Comparison of ENCODE assay signal across 10 cellular contexts in genomic region chr2:134301099-134301970, GRCh38. TPM values are rescaled to one million over a fixed set of nuclear protein-coding genes. Genes with fewer than 3 reads are reported as not detected.
A peak's percentile ranks its signal among the peaks of the same experiment; 100 is the strongest.
DNase-seq lines count a peak whose midpoint lies in the region; ATAC-seq, FAIRE-seq and TF ChIP-seq lines count a peak whose summit lies in the region.
"Had no signal": no experiment of that assay in that cellular context is flagged by ENCODE, and none has a peak within 500 bp of the region (broad histone marks: within the 10 kb centered on the region; RNA-seq: fewer than 3 reads in every experiment).

No MANE protein-coding gene starts in this region.

- intact Hi-C loops in spleen (cut with DNase I; ENCODE audit: low total_unique reads): no loop called here

- peaks cover 0 to 14% (median 0%) of the 10 kb centered on the region in 11 experiments; a peak in 4 of 22 replicates for H3K9me3 ChIP-seq in BLaER1 treated with 17β-estradiol and CSF1 and Interleukin-3, amounts not matched to agents 10 nM and 100 nM (replicated peaks in 1 of 11)
- no peaks in the 10 kb centered on the region for H3K9me3 ChIP-seq in muscle layer of duodenum (ENCODE audit: control insufficient read depth in 1 of 2, low read length in 2 of 2)
- H3K9me3 ChIP-seq in spleen: no peaks in the 10 kb centered on the region
- H3K9me3 ChIP-seq: SJCRH30 had no signal

- no peak for TF ChIP-seq CTCF in D721Med (IDR thresholded peaks at IDR 0.05; ENCODE audit: insufficient read depth, missing control alignments)
- no peak for TF ChIP-seq CTCF in spleen (IDR thresholded peaks at IDR 0.05 in 8 of 11, conservative IDR thresholded peaks at IDR 0.05 in 3 of 11)

- H3K9ac ChIP-seq in BLaER1 treated with 17β-estradiol and CSF1 and Interleukin-3, amounts not matched to agents 10 nM and 100 nM: no peak overlapping the region

- H3K4me1 ChIP-seq in BLaER1 treated with 17β-estradiol and CSF1 and Interleukin-3, amounts not matched to agents 10 nM and 100 nM: peaks cover 16 to 85% (median 38%) of the 10 kb centered on the region in 10 experiments
- H3K4me1 ChIP-seq in muscle layer of duodenum (ENCODE audit: control insufficient read depth in 1 of 2, insufficient read depth in 2 of 2, low read length in 2 of 2) (peaks cover 0 to 6% of the 10 kb centered on the region in 2 donors), spleen (peaks cover 5 to 81% (median 40%) of the 10 kb centered on the region in 6 donors)
- H3K4me1 ChIP-seq: SJCRH30 had no signal

- no peaks in the 10 kb centered on the region for H3K27me3 ChIP-seq in BLaER1 treated with 17β-estradiol and CSF1 and Interleukin-3, amounts not matched to agents 10 nM and 100 nM
- H3K27me3 ChIP-seq in muscle layer of duodenum (ENCODE audit: low read depth, low read length) (no peaks in the 10 kb centered on the region), spleen (replicated peaks in 1 of 7) (no peaks in the 10 kb centered on the region)
- H3K27me3 ChIP-seq: SJCRH30 had no signal

- WGBS in spleen, 5 donors: 72 to 81% (median 76%) methylated on average over 8 of the region's 8 CpGs

- peaks cover 0 to 86% (median 48%) of the 10 kb centered on the region in 11 experiments; a peak in 19 of 22 replicates for H3K36me3 ChIP-seq in BLaER1 treated with 17β-estradiol and CSF1 and Interleukin-3, amounts not matched to agents 10 nM and 100 nM
- H3K36me3 ChIP-seq in muscle layer of duodenum (ENCODE audit: control insufficient read depth in 1 of 2, insufficient read depth in 2 of 2, low read length in 2 of 2): no peaks in the 10 kb centered on the region
- H3K36me3 ChIP-seq in spleen: peaks cover 0 to 6% (median 0%) of the 10 kb centered on the region in 6 donors

- H3K4me2 ChIP-seq in BLaER1 treated with 17β-estradiol and CSF1 and Interleukin-3, amounts not matched to agents 10 nM and 100 nM: peak overlapping the region in 6 of 11 experiments; percentile 1 to 35 (median 20); a peak in 7 of 22 replicates

- H3K4me3 ChIP-seq in BLaER1 treated with 17β-estradiol and CSF1 and Interleukin-3, amounts not matched to agents 10 nM and 100 nM: no peak overlapping the region
- H3K4me3 ChIP-seq in muscle layer of duodenum (ENCODE audit: low read depth in 1 of 2, low read length in 2 of 2): no peak overlapping the region
- no peak overlapping the region for H3K4me3 ChIP-seq in spleen
- H3K4me3 ChIP-seq: SJCRH30 had no signal

- DNase-seq in HT1080 (ENCODE audit: low read depth) (peak; percentile 42), cerebellar cortex (ENCODE audit: low spot score) (peak; percentile 60), GF-D8 (lab: John Stamatoyannopoulos, UW) (no peak), D721Med (ENCODE audit: insufficient read length, low spot score) (no peak), spleen (no peak)
- DNase-seq: NCI-H1048, SJCRH30 had no signal

- ATAC-seq in GM19452 (IDR thresholded peaks at IDR 0.05; ENCODE audit: unreplicated experiment): no peak

- FAIRE-seq in D721Med (lab: Jason Lieb, UNC): no peak

- no peak for TF ChIP-seq POLR2A in spleen (IDR thresholded peaks at IDR 0.05)

- H4K20me1 ChIP-seq in BLaER1 treated with 17β-estradiol and CSF1 and Interleukin-3, amounts not matched to agents 10 nM and 100 nM: peaks cover 0 to 92% (median 0%) of the 10 kb centered on the region in 11 experiments; a peak in 3 of 22 replicates

- no peak overlapping the region for H3K27ac ChIP-seq in BLaER1 treated with 17β-estradiol and CSF1 and Interleukin-3, amounts not matched to agents 10 nM and 100 nM
- peak overlapping the region; percentile 24 for H3K27ac ChIP-seq in muscle layer of duodenum (ENCODE audit: low read length)
- peak overlapping the region in 1 of 8 donors; percentile 73 for H3K27ac ChIP-seq in spleen
- H3K27ac ChIP-seq: SJCRH30 had no signal

RNA-seq across cellular contexts. Expression of gene MGAT5, which starts 47.5 kb away (rescaled TPM):
- 31.5 and 37.5 TPM in 2 replicates for total RNA-seq in HT1080 (2014; rRNA removed; shearing (Covaris generic))
- polyA plus RNA-seq in HT1080 (2015; cell fraction: cytosol; rRNA removed): 31.5 and 43.5 TPM in 2 replicates
- polyA plus RNA-seq in HT1080 (2015; cell fraction: nucleus; rRNA removed): 43.2 and 43.4 TPM in 2 replicates
- 100 to 1,000 TPM in 4 of 7 donors, 10 to 100 TPM in 3; 81.0 to 110 (median 101) TPM for total RNA-seq in spleen
- polyA plus RNA-seq in spleen: 10 to 100 TPM; 11.2 to 17.5 (median 14.4) TPM

Comparison
In these comparisons a context has a peak if more than half of its experiments do, and no peak if none do; other contexts are left out.
1. DNase-seq: peak in HT1080 (single experiment) and cerebellar cortex (single experiment); none in GF-D8 (single experiment), D721Med (single experiment) and spleen (single experiment).